Comparison of ENCODE assay signal across 17 cellular contexts in the genomic region with DNA sequence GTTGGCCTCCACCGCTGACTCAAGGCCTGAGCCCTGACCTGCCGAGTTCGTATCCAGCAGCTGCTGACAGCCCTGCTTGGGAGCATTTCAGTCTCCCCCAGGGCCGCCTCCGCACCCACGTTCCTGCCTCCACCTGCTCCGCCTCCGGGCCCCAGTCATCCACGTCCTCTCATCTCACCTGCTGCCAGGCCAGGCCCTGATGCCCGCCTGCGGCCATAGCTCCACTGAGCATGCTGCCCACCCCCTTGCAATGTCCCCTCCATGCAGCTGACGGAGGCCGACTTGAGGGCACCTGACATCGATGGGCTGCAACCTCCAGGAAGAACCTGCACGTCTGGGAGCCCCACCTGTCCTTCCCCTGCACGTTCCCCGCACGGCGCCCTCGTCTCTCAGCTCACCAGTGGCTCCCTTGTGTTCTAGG.
"Had no signal": no experiment of that assay in that cellular context is flagged by ENCODE, and none has a peak within 500 bp of the region (broad histone marks: within the 10 kb centered on the region; RNA-seq: fewer than 3 reads in every experiment).

No MANE protein-coding gene starts in this region.

- H3K9me3 ChIP-seq: neutrophil, transverse colon had no signal

- ATAC-seq: T-helper 17 cell had no signal

- H3K27ac Mint-ChIP-seq: naive B cell had no signal

- H3K27ac ChIP-seq: cardiac muscle cell, coronary artery, neutrophil, transverse colon had no signal

- H3K4me3 ChIP-seq: cardiac muscle cell, coronary artery, lung, transverse colon had no signal

- H3K4me1 ChIP-seq: transverse colon had no signal

- DNase-seq: activated CD4-positive, alpha-beta T cell treated with anti-CD3 and anti-CD28 coated beads for 48 hours; activated CD8-positive, alpha-beta memory T cell treated with anti-CD3 and anti-CD28 coated beads, Interleukin-2, amount 50 U/mL, for 48 hours; activated naive CD4-positive, alpha-beta T cell; effector CD4-positive, alpha-beta T cell; foreskin fibroblast; naive B cell; small intestine; stimulated activated CD4-positive, alpha-beta T cell treated with anti-CD3 and anti-CD28 coated beads, Interleukin-4, amount 100 ng/mL, for 4 hours; stimulated activated CD8-positive, alpha-beta memory T cell treated with anti-CD3 and anti-CD28 coated beads, Interleukin-4, amount 100 ng/mL, for 48 hours; stimulated activated naive CD4-positive, alpha-beta T cell treated with Interleukin-2 at 50 U/mL for 16 hours; substantia nigra; T-helper 17 cell; transverse colon had no signal

- H3K27me3 ChIP-seq: cardiac muscle cell, transverse colon had no signal

- H3K4me3 Mint-ChIP-seq: naive B cell, T-helper 17 cell had no signal

- H3K4me1 Mint-ChIP-seq: naive B cell had no signal

- H3K27me3 Mint-ChIP-seq: T-helper 17 cell had no signal

- H3K36me3 ChIP-seq: cardiac muscle cell, neutrophil, transverse colon had no signal
